In the genomic region with DNA sequence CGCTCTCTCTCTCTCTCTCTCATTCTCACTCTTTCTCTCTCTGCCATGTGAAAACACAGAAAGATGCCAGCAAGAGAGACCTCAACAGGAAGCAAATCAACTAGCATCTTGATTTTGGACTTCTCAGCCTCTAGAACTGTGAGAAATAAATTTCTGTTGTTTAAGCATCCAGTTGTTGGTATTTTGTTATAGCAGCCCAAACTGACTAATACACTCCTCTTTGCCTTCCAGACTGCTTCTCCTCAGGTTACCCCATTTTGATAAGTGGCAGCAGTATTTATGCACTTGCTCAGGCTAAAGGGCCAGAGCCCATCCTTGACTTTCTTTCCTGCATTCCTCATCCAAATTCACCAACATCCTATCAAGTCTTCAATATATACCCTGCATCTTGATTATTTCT, we compare ENCODE assay signal across 6 cellular contexts.
"Had no signal": no experiment of that assay in that cellular context is flagged by ENCODE, and none has a peak within 500 bp of the region (broad histone marks: within the 10 kb centered on the region; RNA-seq: fewer than 3 reads in every experiment).

No MANE protein-coding gene starts in this region.

- H3K4me3 ChIP-seq: GM12878 had no signal

- DNase-seq: GDM1, GF-D8 had no signal

- ATAC-seq: GM12878 had no signal

- FAIRE-seq: G401.6, GM12878, GM12892, GM19239 had no signal
